In genomic region chr10:76141376-76141775, GRCh38 we compare ENCODE assay signal across 28 cellular contexts.
"Had no signal": no experiment of that assay in that cellular context is flagged by ENCODE, and none has a peak within 500 bp of the region (broad histone marks: within the 10 kb centered on the region; RNA-seq: fewer than 3 reads in every experiment).

No MANE protein-coding gene starts in this region.

- ATAC-seq: activated CD8-positive, alpha-beta memory T cell treated with anti-CD3 and anti-CD28 coated beads, Interleukin-2, amount 10 ng/mL, durations not matched to agents 7 days and 5 days; activated T-cell treated with anti-CD3 and anti-CD28 coated beads, Interleukin-2, amount 50 U/mL, for 4 hours; PC-3; T-helper 17 cell; WTC11 had no signal

- H3K4me3 Mint-ChIP-seq: activated CD4-positive, alpha-beta T cell treated with anti-CD3 and anti-CD28 coated beads, Interleukin-2, amount 10 ng/mL, durations not matched to agents 24 days and 14 days; activated CD8-positive, alpha-beta memory T cell treated with anti-CD3 and anti-CD28 coated beads, Interleukin-2, amount 10 ng/mL, durations not matched to agents 7 days and 5 days; activated naive CD4-positive, alpha-beta T cell treated with anti-CD3 and anti-CD28 coated beads for 36 hours; activated naive CD8-positive, alpha-beta T cell; activated T-cell treated with anti-CD3 and anti-CD28 coated beads, Interleukin-2, amount 50 U/mL, for 4 hours; brain; central memory CD8-positive, alpha-beta T cell; T-helper 17 cell; WTC11 had no signal

- H3K27me3 Mint-ChIP-seq: activated CD4-positive, alpha-beta T cell treated with anti-CD3 and anti-CD28 coated beads, Interleukin-2, amount 10 ng/mL, durations not matched to agents 24 days and 14 days; activated CD8-positive, alpha-beta memory T cell treated with anti-CD3 and anti-CD28 coated beads, Interleukin-2, amount 10 ng/mL, durations not matched to agents 7 days and 5 days; activated naive CD8-positive, alpha-beta T cell; central memory CD8-positive, alpha-beta T cell had no signal

- H3K4me3 ChIP-seq: MG63 had no signal

- H3K9me3 Mint-ChIP-seq: activated T-cell treated with anti-CD3 and anti-CD28 coated beads, Interleukin-2, amount 50 U/mL, for 4 hours; central memory CD8-positive, alpha-beta T cell had no signal

- H3K36me3 Mint-ChIP-seq: activated CD8-positive, alpha-beta memory T cell treated with anti-CD3 and anti-CD28 coated beads, Interleukin-2, amount 10 ng/mL, durations not matched to agents 7 days and 5 days; activated naive CD8-positive, alpha-beta T cell had no signal

- DNase-seq: activated CD4-positive, alpha-beta T cell treated with anti-CD3 and anti-CD28 coated beads for 1 hour; activated CD4-positive, alpha-beta T cell treated with anti-CD3 and anti-CD28 coated beads, Interleukin-2, amount 10 ng/mL, durations not matched to agents 24 days and 14 days; activated CD4-positive, alpha-beta T cell treated with anti-CD3 and anti-CD28 coated beads, Interleukin-2, amount 50 U/mL, for 48 hours; activated CD8-positive, alpha-beta memory T cell treated with anti-CD3 and anti-CD28 coated beads, Interleukin-2, amount 10 ng/mL, durations not matched to agents 7 days and 5 days; activated gamma-delta T cell; activated naive CD4-positive, alpha-beta T cell treated with anti-CD3 and anti-CD28 coated beads for 36 hours; activated T-cell treated with anti-CD3 and anti-CD28 coated beads, Interleukin-2, amount 50 U/mL, for 4 hours; amygdala; cortex of kidney; MG63; MV-4-11; NCI-H1092 treated with DMSO at 0.1 percent for 48 hours; NCI-H1694 treated with DMSO at 0.1 percent for 48 hours; NCI-H2029 treated with DMSO at 0.1 percent for 48 hours; NCI-H2171; NCI-H2227 treated with DMSO at 0.1 percent for 48 hours; NCI-H446 treated with DMSO at 0.1 percent for 48 hours; NCI-H524 treated with DMSO at 0.1 percent for 48 hours; PC-3; SHP77 treated with DMSO at 0.1 percent for 48 hours; T-helper 17 cell; T-helper 9 cell had no signal

- H3K36me3 ChIP-seq: MG63 had no signal

- H3K9me3 ChIP-seq: MG63 had no signal

- FAIRE-seq: astrocyte, RCC 7860 had no signal

- H3K27ac Mint-ChIP-seq: activated CD4-positive, alpha-beta T cell treated with anti-CD3 and anti-CD28 coated beads, Interleukin-2, amount 10 ng/mL, durations not matched to agents 24 days and 14 days; activated CD8-positive, alpha-beta memory T cell treated with anti-CD3 and anti-CD28 coated beads, Interleukin-2, amount 10 ng/mL, durations not matched to agents 7 days and 5 days; activated naive CD4-positive, alpha-beta T cell treated with anti-CD3 and anti-CD28 coated beads for 36 hours; activated naive CD8-positive, alpha-beta T cell; brain; T-helper 17 cell; WTC11 had no signal

- H3K4me1 Mint-ChIP-seq: activated CD4-positive, alpha-beta T cell treated with anti-CD3 and anti-CD28 coated beads, Interleukin-2, amount 10 ng/mL, durations not matched to agents 24 days and 14 days; activated CD8-positive, alpha-beta memory T cell treated with anti-CD3 and anti-CD28 coated beads, Interleukin-2, amount 10 ng/mL, durations not matched to agents 7 days and 5 days; central memory CD8-positive, alpha-beta T cell; T-helper 17 cell had no signal

- H3K27me3 ChIP-seq: MG63 had no signal
